1 cellular context compared by ENCODE assay signal in the genomic region with DNA sequence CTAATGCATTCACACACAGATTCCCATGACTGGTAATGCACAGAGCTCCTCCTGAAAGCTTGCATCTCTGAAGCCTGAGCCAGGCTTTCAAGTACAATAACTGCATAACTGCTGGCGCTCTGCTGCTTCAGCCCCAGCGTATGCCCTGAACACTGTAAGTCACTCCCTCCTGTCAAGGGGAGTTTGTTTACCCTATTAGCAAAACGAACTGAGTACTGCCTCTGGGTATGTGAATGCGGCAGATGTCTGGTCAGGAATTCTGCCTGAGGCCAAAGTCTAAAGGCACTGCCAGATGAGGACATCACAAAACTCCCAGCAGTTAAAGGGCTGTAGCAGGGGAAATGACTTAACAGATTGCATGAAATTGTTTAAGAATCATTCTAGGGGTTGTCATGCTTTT.
TF ChIP-seq lines count a peak whose summit lies in the region.

No MANE protein-coding gene starts in this region.

TF ChIP-seq in HepG2, 621 proteins besides CTCF, POLR2A, EP300 and RAD21 (continued from another document and continues in another):
- TF ChIP-seq SIN3A (IDR thresholded peaks at IDR 0.05; ENCODE audit: borderline replicate concordance, low read depth, low read length) (no peak), ZSCAN31 (CRISPR knock-in tag; IDR thresholded peaks at IDR 0.05; ENCODE audit: low read depth) (0 out of 2 replicates have a peak, but pooled peaks have one; percentile 57), RCOR2 (CRISPR knock-in tag; IDR thresholded peaks at IDR 0.05) (peak; percentile 81), FOXJ3 (CRISPR knock-in tag; IDR thresholded peaks at IDR 0.05; ENCODE audit: borderline replicate concordance) (peak; percentile 83; the same call in 1 of the 2 replicates), ZNF337 (CRISPR knock-in tag; IDR thresholded peaks at IDR 0.05; ENCODE audit: borderline replicate concordance, low read depth) (no peak), TARDBP (CRISPR knock-in tag; IDR thresholded peaks at IDR 0.05) (peak; percentile 83; the same call in 1 of the 2 replicates), ATF1 (CRISPR knock-in tag; IDR thresholded peaks at IDR 0.05) (peak; percentile 53; the same call in 1 of the 2 replicates), NRL (CRISPR knock-in tag; IDR thresholded peaks at IDR 0.05; ENCODE audit: borderline replicate concordance) (no peak), PAX8 (CRISPR knock-in tag; IDR thresholded peaks at IDR 0.05; ENCODE audit: borderline replicate concordance) (no peak), MAFK (conservative IDR thresholded peaks at IDR 0.05 in 1 of 2, IDR thresholded peaks at IDR 0.05 in 1 of 2; ENCODE audit: low read length in 2 of 2) (peak in 1 of 2 experiments; percentile 36; a peak in 1 of 4 replicates), HMG20A (CRISPR knock-in tag; IDR thresholded peaks at IDR 0.05; ENCODE audit: borderline replicate concordance) (peak; percentile 90; the same call in 1 of the 2 replicates), ERF (CRISPR knock-in tag; IDR thresholded peaks at IDR 0.05) (peak; percentile 82), ZFP1 (CRISPR knock-in tag; IDR thresholded peaks at IDR 0.05) (peak; percentile 76; the same call in 1 of the 2 replicates), ZNF230 (CRISPR knock-in tag; IDR thresholded peaks at IDR 0.05) (no peak), CEBPB (IDR thresholded peaks at IDR 0.05; ENCODE audit: borderline replicate concordance, low read depth, low read length) (peak; percentile 60; the same call in 1 of the 2 replicates), IRX3 (CRISPR knock-in tag; IDR thresholded peaks at IDR 0.05; ENCODE audit: borderline replicate concordance, low read depth) (no peak), CREM (IDR thresholded peaks at IDR 0.05) (peak; percentile 53; the same call in 1 of the 2 replicates), CREM (CRISPR knock-in tag; IDR thresholded peaks at IDR 0.05) (no peak), KDM2A (CRISPR knock-in tag; IDR thresholded peaks at IDR 0.05; ENCODE audit: borderline replicate concordance, low read depth) (peak; percentile 60; the same call in 1 of the 2 replicates), FOXK1 (CRISPR knock-in tag; IDR thresholded peaks at IDR 0.05; ENCODE audit: borderline replicate concordance, low read depth) (peak; percentile 81; the same call in 1 of the 2 replicates), LCORL (IDR thresholded peaks at IDR 0.05) (no peak), LCORL (CRISPR knock-in tag; IDR thresholded peaks at IDR 0.05) (peak; percentile 85; the same call in 1 of the 2 replicates), TP53 (CRISPR knock-in tag; conservative IDR thresholded peaks at IDR 0.05) (no peak), ZSCAN21 (CRISPR knock-in tag; IDR thresholded peaks at IDR 0.05; ENCODE audit: borderline replicate concordance) (peak; percentile 92), MIER2 (CRISPR knock-in tag; IDR thresholded peaks at IDR 0.05) (peak; percentile 90)
- TF ChIP-seq, protein P1, sequence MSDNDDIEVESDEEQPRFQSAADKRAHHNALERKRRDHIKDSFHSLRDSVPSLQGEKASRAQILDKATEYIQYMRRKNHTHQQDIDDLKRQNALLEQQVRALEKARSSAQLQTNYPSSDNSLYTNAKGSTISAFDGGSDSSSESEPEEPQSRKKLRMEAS (IDR thresholded peaks at IDR 0.05), result 0 out of 2 replicates have a peak, but pooled peaks have one; percentile 39
- TF ChIP-seq, protein P2, sequence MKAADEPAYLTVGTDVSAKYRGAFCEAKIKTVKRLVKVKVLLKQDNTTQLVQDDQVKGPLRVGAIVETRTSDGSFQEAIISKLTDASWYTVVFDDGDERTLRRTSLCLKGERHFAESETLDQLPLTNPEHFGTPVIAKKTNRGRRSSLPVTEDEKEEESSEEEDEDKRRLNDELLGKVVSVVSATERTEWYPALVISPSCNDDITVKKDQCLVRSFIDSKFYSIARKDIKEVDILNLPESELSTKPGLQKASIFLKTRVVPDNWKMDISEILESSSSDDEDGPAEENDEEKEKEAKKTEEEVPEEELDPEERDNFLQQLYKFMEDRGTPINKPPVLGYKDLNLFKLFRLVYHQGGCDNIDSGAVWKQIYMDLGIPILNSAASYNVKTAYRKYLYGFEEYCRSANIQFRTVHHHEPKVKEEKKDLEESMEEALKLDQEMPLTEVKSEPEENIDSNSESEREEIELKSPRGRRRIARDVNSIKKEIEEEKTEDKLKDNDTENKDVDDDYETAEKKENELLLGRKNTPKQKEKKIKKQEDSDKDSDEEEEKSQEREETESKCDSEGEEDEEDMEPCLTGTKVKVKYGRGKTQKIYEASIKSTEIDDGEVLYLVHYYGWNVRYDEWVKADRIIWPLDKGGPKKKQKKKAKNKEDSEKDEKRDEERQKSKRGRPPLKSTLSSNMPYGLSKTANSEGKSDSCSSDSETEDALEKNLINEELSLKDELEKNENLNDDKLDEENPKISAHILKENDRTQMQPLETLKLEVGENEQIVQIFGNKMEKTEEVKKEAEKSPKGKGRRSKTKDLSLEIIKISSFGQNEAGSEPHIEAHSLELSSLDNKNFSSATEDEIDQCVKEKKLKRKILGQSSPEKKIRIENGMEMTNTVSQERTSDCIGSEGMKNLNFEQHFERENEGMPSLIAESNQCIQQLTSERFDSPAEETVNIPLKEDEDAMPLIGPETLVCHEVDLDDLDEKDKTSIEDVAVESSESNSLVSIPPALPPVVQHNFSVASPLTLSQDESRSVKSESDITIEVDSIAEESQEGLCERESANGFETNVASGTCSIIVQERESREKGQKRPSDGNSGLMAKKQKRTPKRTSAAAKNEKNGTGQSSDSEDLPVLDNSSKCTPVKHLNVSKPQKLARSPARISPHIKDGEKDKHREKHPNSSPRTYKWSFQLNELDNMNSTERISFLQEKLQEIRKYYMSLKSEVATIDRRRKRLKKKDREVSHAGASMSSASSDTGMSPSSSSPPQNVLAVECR (CRISPR knock-in tag; IDR thresholded peaks at IDR 0.05; ENCODE audit: borderline replicate concordance), result peak; percentile 43; the same call in 1 of the 2 replicates
- TF ChIP-seq, protein P3, sequence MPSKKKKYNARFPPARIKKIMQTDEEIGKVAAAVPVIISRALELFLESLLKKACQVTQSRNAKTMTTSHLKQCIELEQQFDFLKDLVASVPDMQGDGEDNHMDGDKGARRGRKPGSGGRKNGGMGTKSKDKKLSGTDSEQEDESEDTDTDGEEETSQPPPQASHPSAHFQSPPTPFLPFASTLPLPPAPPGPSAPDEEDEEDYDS (CRISPR knock-in tag; IDR thresholded peaks at IDR 0.05), result 0 out of 2 replicates have a peak, but pooled peaks have one; percentile 26
- TF ChIP-seq, protein P4, sequence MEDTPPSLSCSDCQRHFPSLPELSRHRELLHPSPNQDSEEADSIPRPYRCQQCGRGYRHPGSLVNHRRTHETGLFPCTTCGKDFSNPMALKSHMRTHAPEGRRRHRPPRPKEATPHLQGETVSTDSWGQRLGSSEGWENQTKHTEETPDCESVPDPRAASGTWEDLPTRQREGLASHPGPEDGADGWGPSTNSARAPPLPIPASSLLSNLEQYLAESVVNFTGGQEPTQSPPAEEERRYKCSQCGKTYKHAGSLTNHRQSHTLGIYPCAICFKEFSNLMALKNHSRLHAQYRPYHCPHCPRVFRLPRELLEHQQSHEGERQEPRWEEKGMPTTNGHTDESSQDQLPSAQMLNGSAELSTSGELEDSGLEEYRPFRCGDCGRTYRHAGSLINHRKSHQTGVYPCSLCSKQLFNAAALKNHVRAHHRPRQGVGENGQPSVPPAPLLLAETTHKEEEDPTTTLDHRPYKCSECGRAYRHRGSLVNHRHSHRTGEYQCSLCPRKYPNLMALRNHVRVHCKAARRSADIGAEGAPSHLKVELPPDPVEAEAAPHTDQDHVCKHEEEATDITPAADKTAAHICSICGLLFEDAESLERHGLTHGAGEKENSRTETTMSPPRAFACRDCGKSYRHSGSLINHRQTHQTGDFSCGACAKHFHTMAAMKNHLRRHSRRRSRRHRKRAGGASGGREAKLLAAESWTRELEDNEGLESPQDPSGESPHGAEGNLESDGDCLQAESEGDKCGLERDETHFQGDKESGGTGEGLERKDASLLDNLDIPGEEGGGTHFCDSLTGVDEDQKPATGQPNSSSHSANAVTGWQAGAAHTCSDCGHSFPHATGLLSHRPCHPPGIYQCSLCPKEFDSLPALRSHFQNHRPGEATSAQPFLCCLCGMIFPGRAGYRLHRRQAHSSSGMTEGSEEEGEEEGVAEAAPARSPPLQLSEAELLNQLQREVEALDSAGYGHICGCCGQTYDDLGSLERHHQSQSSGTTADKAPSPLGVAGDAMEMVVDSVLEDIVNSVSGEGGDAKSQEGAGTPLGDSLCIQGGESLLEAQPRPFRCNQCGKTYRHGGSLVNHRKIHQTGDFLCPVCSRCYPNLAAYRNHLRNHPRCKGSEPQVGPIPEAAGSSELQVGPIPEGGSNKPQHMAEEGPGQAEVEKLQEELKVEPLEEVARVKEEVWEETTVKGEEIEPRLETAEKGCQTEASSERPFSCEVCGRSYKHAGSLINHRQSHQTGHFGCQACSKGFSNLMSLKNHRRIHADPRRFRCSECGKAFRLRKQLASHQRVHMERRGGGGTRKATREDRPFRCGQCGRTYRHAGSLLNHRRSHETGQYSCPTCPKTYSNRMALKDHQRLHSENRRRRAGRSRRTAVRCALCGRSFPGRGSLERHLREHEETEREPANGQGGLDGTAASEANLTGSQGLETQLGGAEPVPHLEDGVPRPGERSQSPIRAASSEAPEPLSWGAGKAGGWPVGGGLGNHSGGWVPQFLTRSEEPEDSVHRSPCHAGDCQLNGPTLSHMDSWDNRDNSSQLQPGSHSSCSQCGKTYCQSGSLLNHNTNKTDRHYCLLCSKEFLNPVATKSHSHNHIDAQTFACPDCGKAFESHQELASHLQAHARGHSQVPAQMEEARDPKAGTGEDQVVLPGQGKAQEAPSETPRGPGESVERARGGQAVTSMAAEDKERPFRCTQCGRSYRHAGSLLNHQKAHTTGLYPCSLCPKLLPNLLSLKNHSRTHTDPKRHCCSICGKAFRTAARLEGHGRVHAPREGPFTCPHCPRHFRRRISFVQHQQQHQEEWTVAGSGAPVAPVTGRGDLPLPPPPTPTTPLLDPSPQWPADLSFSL (CRISPR knock-in tag; IDR thresholded peaks at IDR 0.05), result peak; percentile 34; the same call in 1 of the 2 replicates
- TF ChIP-seq, protein P5, sequence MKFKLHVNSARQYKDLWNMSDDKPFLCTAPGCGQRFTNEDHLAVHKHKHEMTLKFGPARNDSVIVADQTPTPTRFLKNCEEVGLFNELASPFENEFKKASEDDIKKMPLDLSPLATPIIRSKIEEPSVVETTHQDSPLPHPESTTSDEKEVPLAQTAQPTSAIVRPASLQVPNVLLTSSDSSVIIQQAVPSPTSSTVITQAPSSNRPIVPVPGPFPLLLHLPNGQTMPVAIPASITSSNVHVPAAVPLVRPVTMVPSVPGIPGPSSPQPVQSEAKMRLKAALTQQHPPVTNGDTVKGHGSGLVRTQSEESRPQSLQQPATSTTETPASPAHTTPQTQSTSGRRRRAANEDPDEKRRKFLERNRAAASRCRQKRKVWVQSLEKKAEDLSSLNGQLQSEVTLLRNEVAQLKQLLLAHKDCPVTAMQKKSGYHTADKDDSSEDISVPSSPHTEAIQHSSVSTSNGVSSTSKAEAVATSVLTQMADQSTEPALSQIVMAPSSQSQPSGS (CRISPR knock-in tag; IDR thresholded peaks at IDR 0.05), result peak; percentile 81; the same call in 1 of the 2 replicates
- TF ChIP-seq, protein P6, sequence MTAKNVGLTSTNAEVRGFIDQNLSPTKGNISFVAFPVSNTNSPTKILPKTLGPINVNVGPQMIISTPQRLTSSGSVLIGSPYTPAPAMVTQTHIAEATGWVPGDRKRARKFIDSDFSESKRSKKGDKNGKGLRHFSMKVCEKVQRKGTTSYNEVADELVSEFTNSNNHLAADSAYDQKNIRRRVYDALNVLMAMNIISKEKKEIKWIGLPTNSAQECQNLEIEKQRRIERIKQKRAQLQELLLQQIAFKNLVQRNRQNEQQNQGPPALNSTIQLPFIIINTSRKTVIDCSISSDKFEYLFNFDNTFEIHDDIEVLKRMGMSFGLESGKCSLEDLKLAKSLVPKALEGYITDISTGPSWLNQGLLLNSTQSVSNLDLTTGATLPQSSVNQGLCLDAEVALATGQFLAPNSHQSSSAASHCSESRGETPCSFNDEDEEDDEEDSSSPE (CRISPR knock-in tag; IDR thresholded peaks at IDR 0.05), result no peak
- TF ChIP-seq, protein P7, sequence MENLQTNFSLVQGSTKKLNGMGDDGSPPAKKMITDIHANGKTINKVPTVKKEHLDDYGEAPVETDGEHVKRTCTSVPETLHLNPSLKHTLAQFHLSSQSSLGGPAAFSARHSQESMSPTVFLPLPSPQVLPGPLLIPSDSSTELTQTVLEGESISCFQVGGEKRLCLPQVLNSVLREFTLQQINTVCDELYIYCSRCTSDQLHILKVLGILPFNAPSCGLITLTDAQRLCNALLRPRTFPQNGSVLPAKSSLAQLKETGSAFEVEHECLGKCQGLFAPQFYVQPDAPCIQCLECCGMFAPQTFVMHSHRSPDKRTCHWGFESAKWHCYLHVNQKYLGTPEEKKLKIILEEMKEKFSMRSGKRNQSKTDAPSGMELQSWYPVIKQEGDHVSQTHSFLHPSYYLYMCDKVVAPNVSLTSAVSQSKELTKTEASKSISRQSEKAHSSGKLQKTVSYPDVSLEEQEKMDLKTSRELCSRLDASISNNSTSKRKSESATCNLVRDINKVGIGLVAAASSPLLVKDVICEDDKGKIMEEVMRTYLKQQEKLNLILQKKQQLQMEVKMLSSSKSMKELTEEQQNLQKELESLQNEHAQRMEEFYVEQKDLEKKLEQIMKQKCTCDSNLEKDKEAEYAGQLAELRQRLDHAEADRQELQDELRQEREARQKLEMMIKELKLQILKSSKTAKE (CRISPR knock-in tag; IDR thresholded peaks at IDR 0.05; ENCODE audit: borderline replicate concordance), result no peak
- TF ChIP-seq, protein P8, sequence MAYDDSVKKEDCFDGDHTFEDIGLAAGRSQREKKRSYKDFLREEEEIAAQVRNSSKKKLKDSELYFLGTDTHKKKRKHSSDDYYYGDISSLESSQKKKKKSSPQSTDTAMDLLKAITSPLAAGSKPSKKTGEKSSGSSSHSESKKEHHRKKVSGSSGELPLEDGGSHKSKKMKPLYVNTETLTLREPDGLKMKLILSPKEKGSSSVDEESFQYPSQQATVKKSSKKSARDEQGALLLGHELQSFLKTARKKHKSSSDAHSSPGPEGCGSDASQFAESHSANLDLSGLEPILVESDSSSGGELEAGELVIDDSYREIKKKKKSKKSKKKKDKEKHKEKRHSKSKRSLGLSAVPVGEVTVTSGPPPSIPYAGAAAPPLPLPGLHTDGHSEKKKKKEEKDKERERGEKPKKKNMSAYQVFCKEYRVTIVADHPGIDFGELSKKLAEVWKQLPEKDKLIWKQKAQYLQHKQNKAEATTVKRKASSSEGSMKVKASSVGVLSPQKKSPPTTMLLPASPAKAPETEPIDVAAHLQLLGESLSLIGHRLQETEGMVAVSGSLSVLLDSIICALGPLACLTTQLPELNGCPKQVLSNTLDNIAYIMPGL (CRISPR knock-in tag; IDR thresholded peaks at IDR 0.05; ENCODE audit: borderline replicate concordance in 1 of 2, low read depth in 1 of 2), result peak in 1 of 2 experiments; percentile 68; a peak in 1 of 4 replicates
- TF ChIP-seq, protein P9, sequence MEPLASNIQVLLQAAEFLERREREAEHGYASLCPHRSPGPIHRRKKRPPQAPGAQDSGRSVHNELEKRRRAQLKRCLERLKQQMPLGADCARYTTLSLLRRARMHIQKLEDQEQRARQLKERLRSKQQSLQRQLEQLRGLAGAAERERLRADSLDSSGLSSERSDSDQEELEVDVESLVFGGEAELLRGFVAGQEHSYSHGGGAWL (CRISPR knock-in tag; IDR thresholded peaks at IDR 0.05), result no peak
